ENCODE assay signal across 8 cellular contexts in genomic region chr1:20787100-20787774, GRCh38. TPM values are rescaled to one million over a fixed set of nuclear protein-coding genes. Genes with fewer than 3 reads are reported as not detected.
DNase-seq lines count a peak whose midpoint lies in the region; ATAC-seq lines count a peak whose summit lies in the region.

TSS of gene HP1BP3 (minus strand) at chr1:20787307. CDS start at chr1:20780440, 6,867 bp downstream.

- peaks cover 0 to 3% of the 10 kb centered on the region in 2 donors for H3K27me3 Mint-ChIP-seq in CD4-positive, alpha-beta memory T cell

- peaks cover 22 to 40% (median 32%) of the 10 kb centered on the region in 4 donors for H3K4me1 Mint-ChIP-seq in CD4-positive, alpha-beta memory T cell

- peak within 1 kb of the TSS; percentile 66 to 100 for H3K4me3 ChIP-seq in CD4-positive, alpha-beta memory T cell (ENCODE audit: low read length in 2 of 2)
- peak within 1 kb of the TSS; percentile 98 for H3K4me3 ChIP-seq in endocrine pancreas (ENCODE audit: control insufficient read depth, insufficient read depth, low read length)

- peak within 1 kb of the TSS; percentile 97 to 99 (median 98) for H3K27ac Mint-ChIP-seq in CD4-positive, alpha-beta memory T cell

- no peaks in the 10 kb centered on the region for H3K27me3 ChIP-seq in CD4-positive, alpha-beta memory T cell (ENCODE audit: insufficient read depth, low read length)
- no peaks in the 10 kb centered on the region for H3K27me3 ChIP-seq in endocrine pancreas (ENCODE audit: control insufficient read depth, insufficient read depth, low read length)

- peak within 1 kb of the TSS; percentile 92 to 100 (median 98) for H3K4me3 Mint-ChIP-seq in CD4-positive, alpha-beta memory T cell

- peak; percentile 52 for ATAC-seq in GM19397 (IDR thresholded peaks at IDR 0.05; ENCODE audit: unreplicated experiment)
- peak; percentile 20 for ATAC-seq in HG03558 (IDR thresholded peaks at IDR 0.05; ENCODE audit: extremely low read depth, unreplicated experiment)

- peaks cover 0 to 16% of the 10 kb centered on the region in 2 donors for H3K36me3 Mint-ChIP-seq in CD4-positive, alpha-beta memory T cell

- H3K27ac ChIP-seq in CD4-positive, alpha-beta memory T cell (ENCODE audit: low read depth, low read length) = peak within 1 kb of the TSS; percentile 86

- peaks cover 35% of the 10 kb centered on the region for H3K4me1 ChIP-seq in CD4-positive, alpha-beta memory T cell (ENCODE audit: insufficient read depth, low read length)
- H3K4me1 ChIP-seq in endocrine pancreas (ENCODE audit: control insufficient read depth, insufficient read depth, low read length) = peaks cover 7% of the 10 kb centered on the region

- intact Hi-C loops in CD4-positive, alpha-beta memory T cell (cut with micrococcal nuclease) = loop anchor here (2.0 to 5.0 kb wide), 4 partner anchors 55 to 505 kb away; partner anchors contain the start of genes ECE1, EIF4G3, MUL1 and SH2D5

- CTCF ChIA-PET in CD4-positive, alpha-beta memory T cell (lab: Charles Lee; ENCODE audit: partially characterized antibody) = interaction anchor here (1.0 kb wide), 1 partner anchor 155 kb away, joined by 3 read pairs; no protein-coding TSS in a partner anchor

- no peaks in the 10 kb centered on the region for H3K9me3 Mint-ChIP-seq in CD4-positive, alpha-beta memory T cell

- peak; percentile 78 to 95 (median 92) for DNase-seq in CD4-positive, alpha-beta memory T cell
- DNase-seq in NK-92 treated with Interleukin-12 subunit alpha and Interleukin-12 subunit beta, amount 100 ng/mL, for 24 hours (lab: John Stamatoyannopoulos, UW) = peak; percentile 76
- DNase-seq in activated CD8-positive, alpha-beta memory T cell treated with anti-CD3 and anti-CD28 coated beads for 48 hours (ENCODE audit: low read depth in 2 of 3, low spot score in 2 of 3) = peak in 2 of 3 experiments; percentile 59 to 70
- peak; percentile 92 for DNase-seq in mesenteric fat pad (ENCODE audit: low spot score)
- peak; percentile 59 for DNase-seq in stimulated activated CD8-positive, alpha-beta memory T cell treated with anti-CD3 and anti-CD28 coated beads, Interleukin-15, amount 100 ng/mL, for 1 hour (ENCODE audit: low read depth)

- POLR2A ChIA-PET in CD4-positive, alpha-beta memory T cell (lab: Charles Lee; ENCODE audit: partially characterized antibody) = interaction anchor here (0.7 to 2.9 kb wide), 31 partner anchors 10 to 1238 kb away, joined by 3 to 20 read pairs (median 5); partner anchors contain the start of genes DDOST, KIF17, PINK1 and SH2D5

- H3K36me3 ChIP-seq in CD4-positive, alpha-beta memory T cell (ENCODE audit: insufficient read depth, low read length) = no peaks in the 10 kb centered on the region
- no peaks in the 10 kb centered on the region for H3K36me3 ChIP-seq in endocrine pancreas (ENCODE audit: control insufficient read depth, insufficient read depth, low read length)

- H3K9ac ChIP-seq in endocrine pancreas (ENCODE audit: control insufficient read depth, insufficient read depth, low read length) = peak within 1 kb of the TSS; percentile 98

- no peaks in the 10 kb centered on the region for H3K9me3 ChIP-seq in CD4-positive, alpha-beta memory T cell (ENCODE audit: control insufficient read depth in 1 of 2, low read length in 2 of 2)
- H3K9me3 ChIP-seq in endocrine pancreas (ENCODE audit: control insufficient read depth, low read length) = no peaks in the 10 kb centered on the region

RNA-seq across cellular contexts. Expression of gene HP1BP3, which starts in this region (rescaled TPM):
- 100 to 1,000 TPM; 352 to 366 TPM for total RNA-seq in CD4-positive, alpha-beta memory T cell
- polyA plus RNA-seq in CD4-positive, alpha-beta memory T cell = 100 to 1,000 TPM; 202 to 208 TPM
- total RNA-seq in mesenteric fat pad = 149 TPM

Comparison
In these comparisons a context has a peak if more than half of its experiments do, and no peak if none do; other contexts are left out.
1. Peak in every context shown above with its lines: DNase-seq, ATAC-seq, H3K4me3 ChIP-seq and H3K27ac ChIP-seq.